1 cellular context compared by ENCODE assay signal in the genomic region with DNA sequence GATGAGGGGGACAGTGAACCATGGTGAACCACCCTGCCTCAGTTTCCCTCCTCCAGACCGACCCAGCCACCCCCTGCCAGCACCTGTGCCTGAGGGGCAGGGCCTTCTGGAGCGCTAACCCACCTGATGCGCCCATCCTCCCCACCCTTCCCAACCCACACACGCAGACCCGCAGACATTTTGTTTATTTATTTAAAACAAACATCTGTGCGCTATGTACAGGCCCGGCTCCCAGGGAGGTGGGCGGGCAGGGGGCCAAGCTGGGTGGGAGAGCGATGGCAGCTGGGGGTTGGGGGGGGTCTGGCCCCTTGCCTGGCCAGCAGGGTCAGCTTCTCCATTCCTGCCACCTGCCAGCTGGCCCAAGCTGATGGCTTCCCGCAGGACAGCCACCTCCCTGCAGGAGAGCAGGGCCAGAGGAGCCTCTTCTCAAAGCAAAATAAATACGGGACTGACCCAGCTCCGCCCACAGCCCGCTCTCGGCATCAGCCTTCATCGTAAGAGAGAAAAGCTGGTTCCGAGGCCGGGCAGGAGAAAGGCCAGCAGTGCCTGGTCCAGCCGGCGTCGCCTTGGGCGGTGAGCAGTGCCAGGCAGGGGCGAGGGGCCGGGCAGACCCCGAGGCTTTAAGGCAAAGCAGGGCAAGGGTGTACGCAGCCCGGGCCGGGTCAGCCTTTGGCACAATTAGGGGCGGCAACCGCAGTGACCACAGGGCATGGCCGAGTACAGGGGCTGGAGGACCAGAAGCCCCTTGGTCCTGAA.
TF ChIP-seq lines count a peak whose summit lies in the region.

No MANE protein-coding gene starts in this region.

TF ChIP-seq in HEK293, 187 proteins besides CTCF, POLR2A, EP300 and RAD21 (continued from another document):
- TF ChIP-seq MZF1 (tag by site-specific recombination; IDR thresholded peaks at IDR 0.05; ENCODE audit: borderline replicate concordance) (no peak), HIC1 (tag by site-specific recombination; IDR thresholded peaks at IDR 0.05) (0 out of 2 replicates have a peak, but pooled peaks have one; percentile 19), ZNF423 (tag by site-specific recombination; IDR thresholded peaks at IDR 0.05) (no peak), ZNF660 (tag by site-specific recombination; IDR thresholded peaks at IDR 0.05) (no peak), ZIC2 (tag by site-specific recombination; IDR thresholded peaks at IDR 0.05) (peak; percentile 71), ZNF830 (tag by site-specific recombination; IDR thresholded peaks at IDR 0.05; ENCODE audit: low read depth) (no peak), ZNF521 (tag by site-specific recombination; IDR thresholded peaks at IDR 0.05) (no peak), EGR2 (tag by site-specific recombination; IDR thresholded peaks at IDR 0.05; ENCODE audit: low read depth) (0 out of 2 replicates have a peak, but pooled peaks have one; percentile 23), ZNF626 (tag by site-specific recombination; IDR thresholded peaks at IDR 0.05) (no peak), ZNF561 (tag by site-specific recombination; IDR thresholded peaks at IDR 0.05; ENCODE audit: borderline replicate concordance) (no peak), ZNF169 (tag by site-specific recombination; IDR thresholded peaks at IDR 0.05) (no peak), ZNF621 (tag by site-specific recombination; IDR thresholded peaks at IDR 0.05) (no peak), ZNF157 (tag by site-specific recombination; IDR thresholded peaks at IDR 0.05) (no peak), ZNF654 (tag by site-specific recombination; IDR thresholded peaks at IDR 0.05; ENCODE audit: low read depth) (no peak), SETDB1 (IDR thresholded peaks at IDR 0.05; ENCODE audit: insufficient read length, low read length) (no peak), TRIM28 (IDR thresholded peaks at IDR 0.05; ENCODE audit: borderline replicate concordance, low read length) (no peak), ZNF266 (tag by site-specific recombination; IDR thresholded peaks at IDR 0.05; ENCODE audit: low read depth) (no peak), ZNF174 (tag by site-specific recombination; IDR thresholded peaks at IDR 0.05) (no peak), PRDM1 (tag by site-specific recombination; IDR thresholded peaks at IDR 0.05) (no peak), SCRT2 (tag by site-specific recombination; IDR thresholded peaks at IDR 0.05) (0 out of 2 replicates have a peak, but pooled peaks have one; percentile 23), ZBTB17 (tag by site-specific recombination; IDR thresholded peaks at IDR 0.05) (no peak), GLIS1 (tag by site-specific recombination; IDR thresholded peaks at IDR 0.05) (peak; percentile 98), KLF1 (tag by site-specific recombination; IDR thresholded peaks at IDR 0.05) (peak; percentile 38)
- TF ChIP-seq, protein P1, sequence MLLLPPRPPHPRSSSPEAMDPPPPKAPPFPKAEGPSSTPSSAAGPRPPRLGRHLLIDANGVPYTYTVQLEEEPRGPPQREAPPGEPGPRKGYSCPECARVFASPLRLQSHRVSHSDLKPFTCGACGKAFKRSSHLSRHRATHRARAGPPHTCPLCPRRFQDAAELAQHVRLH (tag by site-specific recombination; IDR thresholded peaks at IDR 0.05), result no peak
- TF ChIP-seq, protein P2, sequence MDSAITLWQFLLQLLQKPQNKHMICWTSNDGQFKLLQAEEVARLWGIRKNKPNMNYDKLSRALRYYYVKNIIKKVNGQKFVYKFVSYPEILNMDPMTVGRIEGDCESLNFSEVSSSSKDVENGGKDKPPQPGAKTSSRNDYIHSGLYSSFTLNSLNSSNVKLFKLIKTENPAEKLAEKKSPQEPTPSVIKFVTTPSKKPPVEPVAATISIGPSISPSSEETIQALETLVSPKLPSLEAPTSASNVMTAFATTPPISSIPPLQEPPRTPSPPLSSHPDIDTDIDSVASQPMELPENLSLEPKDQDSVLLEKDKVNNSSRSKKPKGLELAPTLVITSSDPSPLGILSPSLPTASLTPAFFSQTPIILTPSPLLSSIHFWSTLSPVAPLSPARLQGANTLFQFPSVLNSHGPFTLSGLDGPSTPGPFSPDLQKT (IDR thresholded peaks at IDR 0.05; ENCODE audit: borderline replicate concordance, low read depth, low read length), result no peak
